In the genomic region with DNA sequence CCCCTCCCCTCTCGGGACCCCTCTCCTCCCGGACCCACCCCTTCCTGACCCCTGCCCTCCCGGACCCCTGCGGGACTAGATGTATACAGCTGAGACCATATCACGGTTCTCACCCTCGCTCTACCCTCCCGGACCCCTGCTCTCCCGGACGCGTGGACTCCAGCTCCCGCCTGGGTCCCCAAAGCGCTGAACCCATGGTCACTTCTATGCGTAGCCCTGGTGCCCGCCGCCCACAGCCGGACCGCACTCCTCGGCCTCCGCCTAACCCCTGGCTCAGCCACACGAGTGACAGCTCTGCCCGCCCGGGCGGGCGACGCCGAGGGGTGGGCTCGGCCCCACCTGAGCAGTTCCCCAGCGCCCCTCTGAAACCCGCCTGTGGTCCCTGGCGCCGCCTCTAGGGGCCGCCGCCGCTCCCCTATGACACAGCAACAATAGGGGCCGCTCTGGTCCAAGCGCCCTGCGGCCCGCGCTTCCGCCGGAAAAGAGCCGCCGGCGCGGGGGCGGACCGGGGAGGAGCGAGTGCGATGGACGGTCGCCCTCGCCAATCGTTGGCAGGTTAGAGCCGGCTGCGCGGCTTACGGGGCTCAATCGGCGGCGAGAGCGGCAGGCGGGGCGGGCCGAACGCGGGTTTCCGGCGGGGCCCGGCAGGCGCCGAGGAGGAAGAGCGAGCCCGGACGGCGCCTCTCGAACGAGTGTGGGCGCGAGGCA, we compare ENCODE assay signal across 8 cellular contexts. TPM values are rescaled to one million over a fixed set of nuclear protein-coding genes. Genes with fewer than 3 reads are reported as not detected.
DNase-seq lines count a peak whose midpoint lies in the region; ATAC-seq and TF ChIP-seq lines count a peak whose summit lies in the region.

ADRM1 (plus strand) TSS at position 657 of the 708 bp plus-strand sequence. CDS start 572 bp downstream, outside the sequence.

- peaks cover 31% of the 10 kb centered on the region for H3K4me1 ChIP-seq in mammary epithelial cell (ENCODE audit: insufficient read depth, low read length)
- H3K4me1 ChIP-seq in smooth muscle cell (ENCODE audit: low read depth): peaks cover 14% of the 10 kb centered on the region

- H3K9ac ChIP-seq in mammary epithelial cell (ENCODE audit: insufficient read depth, low read length) (peak within 1 kb of the TSS; percentile 80), smooth muscle cell (ENCODE audit: low read depth) (peak within 1 kb of the TSS; percentile 91)

- POLR2A ChIA-PET in AG04450 (lab: Yijun Ruan, JAX): interaction anchor here (0.6 to 1.1 kb wide), 5 partner anchors 62 to 491 kb away, joined by 3 to 12 read pairs (median 3); partner anchors contain the start of gene RPS21

- H3K79me2 ChIP-seq in mammary epithelial cell (ENCODE audit: insufficient read depth, low read length) (peaks cover 47% of the 10 kb centered on the region), smooth muscle cell (ENCODE audit: low read depth) (peaks cover 38% of the 10 kb centered on the region)

- ATAC-seq in GM18870 (IDR thresholded peaks at IDR 0.05; ENCODE audit: unreplicated experiment) (peak; percentile 66), HG03135 (IDR thresholded peaks at IDR 0.05; ENCODE audit: unreplicated experiment) (peak; percentile 81)

- 1% methylated on average over 20 of the region's 79 CpGs for WGBS in mammary epithelial cell (ENCODE audit: low coverage, missing lambda C conversion rate)
- WGBS in smooth muscle cell (ENCODE audit: low lambda C conversion rate): 1% methylated on average over 48 of the region's 79 CpGs

- peak within 1 kb of the TSS; percentile 99 for H3K4me2 ChIP-seq in mammary epithelial cell (ENCODE audit: insufficient read depth, low read depth, low read length)
- peak within 1 kb of the TSS; percentile 100 for H3K4me2 ChIP-seq in smooth muscle cell

- BruUV-seq in mammary epithelial cell (replicated peaks; lab: Mats Ljungman, UMichigan): no TSS peak

- peak within 1 kb of the TSS; percentile 86 for H3K4me3 ChIP-seq in AG04450 (ENCODE audit: low read depth, low read length)
- peak within 1 kb of the TSS; percentile 71 for H3K4me3 ChIP-seq in WERI-Rb-1 (ENCODE audit: low read depth, low read length)
- peak within 1 kb of the TSS; percentile 69 to 95 (median 88) for H3K4me3 ChIP-seq in mammary epithelial cell (replicated peaks in 1 of 3; ENCODE audit: insufficient read depth in 1 of 3, low read depth in 2 of 3, low read length in 3 of 3)
- peak within 1 kb of the TSS; percentile 88 for H3K4me3 ChIP-seq in smooth muscle cell

- in situ Hi-C loops in mammary epithelial cell (cut with MboI; ENCODE audit: low sequenced_read_pairs in 2 of 2): no loop called here

- peak; percentile 88 for TF ChIP-seq CTCF in AG04450 (IDR thresholded peaks at IDR 0.05; ENCODE audit: low read depth, low read length)
- peak; percentile 76 for TF ChIP-seq CTCF in WERI-Rb-1 (IDR thresholded peaks at IDR 0.05; ENCODE audit: low read depth, low read length)
- TF ChIP-seq CTCF in mammary epithelial cell (conservative IDR thresholded peaks at IDR 0.05 in 1 of 2, IDR thresholded peaks at IDR 0.05 in 1 of 2; ENCODE audit: extremely low read depth in 1 of 2, insufficient read depth in 1 of 2, low read depth in 1 of 2, low read length in 2 of 2): peak; percentile 46 to 94
- TF ChIP-seq CTCF in smooth muscle cell (IDR thresholded peaks at IDR 0.05; ENCODE audit: borderline replicate concordance, insufficient read depth, poor library complexity, severe bottlenecking): peak; percentile 75

- H3K27me3 ChIP-seq in AG04450 (ENCODE audit: control insufficient read depth, insufficient read depth, low read length) (no peaks in the 10 kb centered on the region), WERI-Rb-1 (ENCODE audit: insufficient read depth, low read depth, severe bottlenecking) (no peaks in the 10 kb centered on the region), mammary epithelial cell (ENCODE audit: insufficient read depth, low read length) (no peaks in the 10 kb centered on the region), smooth muscle cell (ENCODE audit: low read depth) (no peaks in the 10 kb centered on the region)

- no peaks in the 10 kb centered on the region; the same call in 1 of the 2 replicates for H3K9me3 ChIP-seq in AG04450 (ENCODE audit: control insufficient read depth, insufficient read depth, low read length)
- H3K9me3 ChIP-seq in WERI-Rb-1 (ENCODE audit: severe bottlenecking): no peaks in the 10 kb centered on the region
- no peaks in the 10 kb centered on the region for H3K9me3 ChIP-seq in mammary epithelial cell (replicated peaks; ENCODE audit: insufficient read depth, low read length)
- H3K9me3 ChIP-seq in smooth muscle cell (replicated peaks; ENCODE audit: low read depth): no peaks in the 10 kb centered on the region

- peaks cover 11% of the 10 kb centered on the region for H3F3A ChIP-seq in smooth muscle cell (ENCODE audit: low read depth)

- H3K27ac ChIP-seq in AG04450 (ENCODE audit: low read depth, low read length): peak within 1 kb of the TSS; percentile 95
- peak within 1 kb of the TSS; percentile 92 for H3K27ac ChIP-seq in WERI-Rb-1
- peak within 1 kb of the TSS; percentile 65 for H3K27ac ChIP-seq in mammary epithelial cell (ENCODE audit: insufficient read depth, low read depth, low read length)
- H3K27ac ChIP-seq in smooth muscle cell (ENCODE audit: low read depth): peak within 1 kb of the TSS; percentile 89

- intact Hi-C loops in mammary epithelial cell (cut with micrococcal nuclease): loop anchor here (1.0 to 5.0 kb wide), 8 partner anchors 14 to 506 kb away; no protein-coding TSS in a partner anchor

- H2AFZ ChIP-seq in mammary epithelial cell (ENCODE audit: low read depth, low read length) (peak within 1 kb of the TSS; percentile 83), smooth muscle cell (ENCODE audit: low read depth) (no peak within 1 kb of the TSS)

- DNase-seq in AG04450 (ENCODE audit: low read depth, low spot score) (peak; percentile 91), NCI-H2196 treated with DMSO at 0.1 percent for 48 hours (lab: John Stamatoyannopoulos, UW; ENCODE audit: unreplicated experiment) (peak; percentile 93), WERI-Rb-1 (peak; percentile 95), mammary epithelial cell (peak; percentile 97), iPS-NIHi11 (ENCODE audit: low spot score) (peak; percentile 100), smooth muscle cell (lab: John Stamatoyannopoulos, UW; ENCODE audit: unreplicated experiment) (peak; percentile 90)

- CTCF ChIA-PET in AG04450 (lab: Charles Lee) (interaction anchor here (0.5 to 2.5 kb wide), 19 partner anchors 12 to 864 kb away, joined by 3 to 50 read pairs (median 4); no protein-coding TSS in a partner anchor), mammary epithelial cell (lab: Charles Lee; ENCODE audit: low non-redundant PET) (interaction anchor here (1.0 kb wide), 1 partner anchor 80 kb away, joined by 5 read pairs; no protein-coding TSS in a partner anchor)

- H4K20me1 ChIP-seq in mammary epithelial cell (ENCODE audit: insufficient read depth, low read length): peaks cover 15% of the 10 kb centered on the region
- peaks cover 43% of the 10 kb centered on the region for H4K20me1 ChIP-seq in smooth muscle cell (ENCODE audit: low read depth)

- H3K36me3 ChIP-seq in WERI-Rb-1 (peaks cover 38% of the 10 kb centered on the region), mammary epithelial cell (ENCODE audit: insufficient read depth, low read length) (peaks cover 7% of the 10 kb centered on the region), smooth muscle cell (ENCODE audit: low read depth) (no peaks in the 10 kb centered on the region)

- dilution Hi-C loops in mammary epithelial cell (cut with HindIII; ENCODE audit: low sequenced_read_pairs): no loop called here

RNA-seq across cellular contexts. Expression of gene ADRM1, which starts in this region (rescaled TPM):
- polyA plus RNA-seq in AG04450 (2011; rRNA removed) (58.5 and 80.7 TPM in 2 replicates), mammary epithelial cell (133 TPM), smooth muscle cell (121 and 126 TPM in 2 replicates)
- polyA minus RNA-seq in AG04450 (2011; rRNA and poly(A)+ RNA removed): 35.2 and 42.5 TPM in 2 replicates
- total RNA-seq in mammary epithelial cell (100 to 1,000 TPM; 139 to 140 TPM), smooth muscle cell (68.7 and 101 TPM in 2 replicates)
- polyA minus RNA-seq in mammary epithelial cell: 64.7 TPM

Comparison
In these comparisons a context has a peak if more than half of its experiments do, and no peak if none do; other contexts are left out.
1. Peak in every context shown above with its lines: DNase-seq, ATAC-seq, H3K4me3 ChIP-seq and H3K27ac ChIP-seq.